ENCODE assay signal across 2 cellular contexts in the genomic region with DNA sequence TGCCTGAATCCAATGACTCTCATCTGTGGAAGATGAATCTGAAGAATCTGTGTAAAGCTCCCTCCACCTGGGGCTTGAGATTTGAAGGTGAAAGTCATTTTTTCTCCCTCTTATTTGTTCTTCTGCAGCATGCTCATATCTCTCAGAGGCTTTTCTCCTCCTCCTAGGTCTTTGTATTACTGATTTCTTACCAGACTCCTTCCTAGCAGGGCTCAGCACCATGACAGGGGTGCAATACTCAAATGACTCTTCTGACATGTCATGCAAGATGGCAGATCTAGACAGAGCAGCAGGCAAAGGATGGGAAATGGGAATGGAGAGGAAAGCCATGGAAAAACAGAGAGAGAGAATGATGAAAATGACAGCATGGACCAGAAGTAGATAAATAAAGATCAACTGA.
TF ChIP-seq lines count a peak whose summit lies in the region.

No MANE protein-coding gene starts in this region.

TF ChIP-seq in liver, 16 proteins besides CTCF, POLR2A, EP300 and RAD21 (continued from another document):
- TF ChIP-seq, protein P1, sequence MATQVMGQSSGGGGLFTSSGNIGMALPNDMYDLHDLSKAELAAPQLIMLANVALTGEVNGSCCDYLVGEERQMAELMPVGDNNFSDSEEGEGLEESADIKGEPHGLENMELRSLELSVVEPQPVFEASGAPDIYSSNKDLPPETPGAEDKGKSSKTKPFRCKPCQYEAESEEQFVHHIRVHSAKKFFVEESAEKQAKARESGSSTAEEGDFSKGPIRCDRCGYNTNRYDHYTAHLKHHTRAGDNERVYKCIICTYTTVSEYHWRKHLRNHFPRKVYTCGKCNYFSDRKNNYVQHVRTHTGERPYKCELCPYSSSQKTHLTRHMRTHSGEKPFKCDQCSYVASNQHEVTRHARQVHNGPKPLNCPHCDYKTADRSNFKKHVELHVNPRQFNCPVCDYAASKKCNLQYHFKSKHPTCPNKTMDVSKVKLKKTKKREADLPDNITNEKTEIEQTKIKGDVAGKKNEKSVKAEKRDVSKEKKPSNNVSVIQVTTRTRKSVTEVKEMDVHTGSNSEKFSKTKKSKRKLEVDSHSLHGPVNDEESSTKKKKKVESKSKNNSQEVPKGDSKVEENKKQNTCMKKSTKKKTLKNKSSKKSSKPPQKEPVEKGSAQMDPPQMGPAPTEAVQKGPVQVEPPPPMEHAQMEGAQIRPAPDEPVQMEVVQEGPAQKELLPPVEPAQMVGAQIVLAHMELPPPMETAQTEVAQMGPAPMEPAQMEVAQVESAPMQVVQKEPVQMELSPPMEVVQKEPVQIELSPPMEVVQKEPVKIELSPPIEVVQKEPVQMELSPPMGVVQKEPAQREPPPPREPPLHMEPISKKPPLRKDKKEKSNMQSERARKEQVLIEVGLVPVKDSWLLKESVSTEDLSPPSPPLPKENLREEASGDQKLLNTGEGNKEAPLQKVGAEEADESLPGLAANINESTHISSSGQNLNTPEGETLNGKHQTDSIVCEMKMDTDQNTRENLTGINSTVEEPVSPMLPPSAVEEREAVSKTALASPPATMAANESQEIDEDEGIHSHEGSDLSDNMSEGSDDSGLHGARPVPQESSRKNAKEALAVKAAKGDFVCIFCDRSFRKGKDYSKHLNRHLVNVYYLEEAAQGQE (IDR thresholded peaks at IDR 0.05): no peak
- TF ChIP-seq YY1 (IDR thresholded peaks at IDR 0.05): no peak
- no peak for TF ChIP-seq HNF4G (IDR thresholded peaks at IDR 0.05)
- TF ChIP-seq, protein P2, sequence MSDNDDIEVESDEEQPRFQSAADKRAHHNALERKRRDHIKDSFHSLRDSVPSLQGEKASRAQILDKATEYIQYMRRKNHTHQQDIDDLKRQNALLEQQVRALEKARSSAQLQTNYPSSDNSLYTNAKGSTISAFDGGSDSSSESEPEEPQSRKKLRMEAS (IDR thresholded peaks at IDR 0.05): no peak

TF ChIP-seq in HepG2, 621 proteins besides CTCF, POLR2A, EP300 and RAD21 (continued from another document):
- TF ChIP-seq, protein P3, sequence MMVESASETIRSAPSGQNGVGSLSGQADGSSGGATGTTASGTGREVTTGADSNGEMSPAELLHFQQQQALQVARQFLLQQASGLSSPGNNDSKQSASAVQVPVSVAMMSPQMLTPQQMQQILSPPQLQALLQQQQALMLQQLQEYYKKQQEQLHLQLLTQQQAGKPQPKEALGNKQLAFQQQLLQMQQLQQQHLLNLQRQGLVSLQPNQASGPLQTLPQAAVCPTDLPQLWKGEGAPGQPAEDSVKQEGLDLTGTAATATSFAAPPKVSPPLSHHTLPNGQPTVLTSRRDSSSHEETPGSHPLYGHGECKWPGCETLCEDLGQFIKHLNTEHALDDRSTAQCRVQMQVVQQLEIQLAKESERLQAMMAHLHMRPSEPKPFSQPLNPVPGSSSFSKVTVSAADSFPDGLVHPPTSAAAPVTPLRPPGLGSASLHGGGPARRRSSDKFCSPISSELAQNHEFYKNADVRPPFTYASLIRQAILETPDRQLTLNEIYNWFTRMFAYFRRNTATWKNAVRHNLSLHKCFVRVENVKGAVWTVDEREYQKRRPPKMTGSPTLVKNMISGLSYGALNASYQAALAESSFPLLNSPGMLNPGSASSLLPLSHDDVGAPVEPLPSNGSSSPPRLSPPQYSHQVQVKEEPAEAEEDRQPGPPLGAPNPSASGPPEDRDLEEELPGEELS (CRISPR knock-in tag; IDR thresholded peaks at IDR 0.05): no peak
- TF ChIP-seq, protein P4, sequence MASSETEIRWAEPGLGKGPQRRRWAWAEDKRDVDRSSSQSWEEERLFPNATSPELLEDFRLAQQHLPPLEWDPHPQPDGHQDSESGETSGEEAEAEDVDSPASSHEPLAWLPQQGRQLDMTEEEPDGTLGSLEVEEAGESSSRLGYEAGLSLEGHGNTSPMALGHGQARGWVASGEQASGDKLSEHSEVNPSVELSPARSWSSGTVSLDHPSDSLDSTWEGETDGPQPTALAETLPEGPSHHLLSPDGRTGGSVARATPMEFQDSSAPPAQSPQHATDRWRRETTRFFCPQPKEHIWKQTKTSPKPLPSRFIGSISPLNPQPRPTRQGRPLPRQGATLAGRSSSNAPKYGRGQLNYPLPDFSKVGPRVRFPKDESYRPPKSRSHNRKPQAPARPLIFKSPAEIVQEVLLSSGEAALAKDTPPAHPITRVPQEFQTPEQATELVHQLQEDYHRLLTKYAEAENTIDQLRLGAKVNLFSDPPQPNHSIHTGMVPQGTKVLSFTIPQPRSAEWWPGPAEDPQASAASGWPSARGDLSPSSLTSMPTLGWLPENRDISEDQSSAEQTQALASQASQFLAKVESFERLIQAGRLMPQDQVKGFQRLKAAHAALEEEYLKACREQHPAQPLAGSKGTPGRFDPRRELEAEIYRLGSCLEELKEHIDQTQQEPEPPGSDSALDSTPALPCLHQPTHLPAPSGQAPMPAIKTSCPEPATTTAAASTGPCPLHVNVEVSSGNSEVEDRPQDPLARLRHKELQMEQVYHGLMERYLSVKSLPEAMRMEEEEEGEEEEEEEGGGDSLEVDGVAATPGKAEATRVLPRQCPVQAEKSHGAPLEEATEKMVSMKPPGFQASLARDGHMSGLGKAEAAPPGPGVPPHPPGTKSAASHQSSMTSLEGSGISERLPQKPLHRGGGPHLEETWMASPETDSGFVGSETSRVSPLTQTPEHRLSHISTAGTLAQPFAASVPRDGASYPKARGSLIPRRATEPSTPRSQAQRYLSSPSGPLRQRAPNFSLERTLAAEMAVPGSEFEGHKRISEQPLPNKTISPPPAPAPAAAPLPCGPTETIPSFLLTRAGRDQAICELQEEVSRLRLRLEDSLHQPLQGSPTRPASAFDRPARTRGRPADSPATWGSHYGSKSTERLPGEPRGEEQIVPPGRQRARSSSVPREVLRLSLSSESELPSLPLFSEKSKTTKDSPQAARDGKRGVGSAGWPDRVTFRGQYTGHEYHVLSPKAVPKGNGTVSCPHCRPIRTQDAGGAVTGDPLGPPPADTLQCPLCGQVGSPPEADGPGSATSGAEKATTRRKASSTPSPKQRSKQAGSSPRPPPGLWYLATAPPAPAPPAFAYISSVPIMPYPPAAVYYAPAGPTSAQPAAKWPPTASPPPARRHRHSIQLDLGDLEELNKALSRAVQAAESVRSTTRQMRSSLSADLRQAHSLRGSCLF (CRISPR knock-in tag; IDR thresholded peaks at IDR 0.05; ENCODE audit: borderline replicate concordance): no peak
- TF ChIP-seq NFIC (IDR thresholded peaks at IDR 0.05; ENCODE audit: low read length) (no peak), GABPB1 (CRISPR knock-in tag; IDR thresholded peaks at IDR 0.05) (no peak), SIX1 (CRISPR knock-in tag; IDR thresholded peaks at IDR 0.05; ENCODE audit: borderline replicate concordance) (no peak), ZNF598 (CRISPR knock-in tag; IDR thresholded peaks at IDR 0.05; ENCODE audit: borderline replicate concordance) (no peak), ZFY (CRISPR knock-in tag; IDR thresholded peaks at IDR 0.05) (no peak), ZNF589 (CRISPR knock-in tag; conservative IDR thresholded peaks at IDR 0.05) (no peak), ZNF616 (CRISPR knock-in tag; IDR thresholded peaks at IDR 0.05; ENCODE audit: low read depth) (no peak), TBP (CRISPR knock-in tag; IDR thresholded peaks at IDR 0.05) (no peak), PHF20 (CRISPR knock-in tag; IDR thresholded peaks at IDR 0.05) (no peak), ZNF24 (IDR thresholded peaks at IDR 0.05) (no peak)
- TF ChIP-seq, protein P5, sequence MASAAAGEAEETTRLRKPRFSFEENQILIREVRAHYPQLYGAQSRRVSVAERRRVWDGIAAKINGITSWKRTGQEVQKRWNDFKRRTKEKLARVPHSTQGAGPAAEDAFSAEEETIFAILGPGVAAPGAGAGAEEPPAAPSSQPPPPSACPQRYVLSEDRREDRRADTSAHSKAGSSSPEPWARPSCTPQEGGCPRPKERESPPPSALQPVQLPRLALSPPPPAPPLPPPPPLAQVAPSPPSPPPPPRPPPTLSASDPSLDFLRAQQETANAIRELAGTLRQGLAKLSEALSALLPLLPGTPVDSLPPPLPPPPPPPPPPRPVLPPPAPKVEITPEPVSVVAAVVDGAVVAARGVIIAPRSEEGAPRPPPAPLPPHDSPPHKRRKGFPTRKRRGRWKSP (CRISPR knock-in tag; IDR thresholded peaks at IDR 0.05): no peak
- TF ChIP-seq, protein P6, sequence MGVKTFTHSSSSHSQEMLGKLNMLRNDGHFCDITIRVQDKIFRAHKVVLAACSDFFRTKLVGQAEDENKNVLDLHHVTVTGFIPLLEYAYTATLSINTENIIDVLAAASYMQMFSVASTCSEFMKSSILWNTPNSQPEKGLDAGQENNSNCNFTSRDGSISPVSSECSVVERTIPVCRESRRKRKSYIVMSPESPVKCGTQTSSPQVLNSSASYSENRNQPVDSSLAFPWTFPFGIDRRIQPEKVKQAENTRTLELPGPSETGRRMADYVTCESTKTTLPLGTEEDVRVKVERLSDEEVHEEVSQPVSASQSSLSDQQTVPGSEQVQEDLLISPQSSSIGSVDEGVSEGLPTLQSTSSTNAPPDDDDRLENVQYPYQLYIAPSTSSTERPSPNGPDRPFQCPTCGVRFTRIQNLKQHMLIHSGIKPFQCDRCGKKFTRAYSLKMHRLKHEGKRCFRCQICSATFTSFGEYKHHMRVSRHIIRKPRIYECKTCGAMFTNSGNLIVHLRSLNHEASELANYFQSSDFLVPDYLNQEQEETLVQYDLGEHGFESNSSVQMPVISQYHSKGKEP (CRISPR knock-in tag; IDR thresholded peaks at IDR 0.05): no peak
- TF ChIP-seq, protein P7, sequence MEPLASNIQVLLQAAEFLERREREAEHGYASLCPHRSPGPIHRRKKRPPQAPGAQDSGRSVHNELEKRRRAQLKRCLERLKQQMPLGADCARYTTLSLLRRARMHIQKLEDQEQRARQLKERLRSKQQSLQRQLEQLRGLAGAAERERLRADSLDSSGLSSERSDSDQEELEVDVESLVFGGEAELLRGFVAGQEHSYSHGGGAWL (CRISPR knock-in tag; IDR thresholded peaks at IDR 0.05): no peak
- TF ChIP-seq, protein P8, sequence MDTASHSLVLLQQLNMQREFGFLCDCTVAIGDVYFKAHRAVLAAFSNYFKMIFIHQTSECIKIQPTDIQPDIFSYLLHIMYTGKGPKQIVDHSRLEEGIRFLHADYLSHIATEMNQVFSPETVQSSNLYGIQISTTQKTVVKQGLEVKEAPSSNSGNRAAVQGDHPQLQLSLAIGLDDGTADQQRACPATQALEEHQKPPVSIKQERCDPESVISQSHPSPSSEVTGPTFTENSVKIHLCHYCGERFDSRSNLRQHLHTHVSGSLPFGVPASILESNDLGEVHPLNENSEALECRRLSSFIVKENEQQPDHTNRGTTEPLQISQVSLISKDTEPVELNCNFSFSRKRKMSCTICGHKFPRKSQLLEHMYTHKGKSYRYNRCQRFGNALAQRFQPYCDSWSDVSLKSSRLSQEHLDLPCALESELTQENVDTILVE (CRISPR knock-in tag; IDR thresholded peaks at IDR 0.05): no peak
- TF ChIP-seq, protein P9, sequence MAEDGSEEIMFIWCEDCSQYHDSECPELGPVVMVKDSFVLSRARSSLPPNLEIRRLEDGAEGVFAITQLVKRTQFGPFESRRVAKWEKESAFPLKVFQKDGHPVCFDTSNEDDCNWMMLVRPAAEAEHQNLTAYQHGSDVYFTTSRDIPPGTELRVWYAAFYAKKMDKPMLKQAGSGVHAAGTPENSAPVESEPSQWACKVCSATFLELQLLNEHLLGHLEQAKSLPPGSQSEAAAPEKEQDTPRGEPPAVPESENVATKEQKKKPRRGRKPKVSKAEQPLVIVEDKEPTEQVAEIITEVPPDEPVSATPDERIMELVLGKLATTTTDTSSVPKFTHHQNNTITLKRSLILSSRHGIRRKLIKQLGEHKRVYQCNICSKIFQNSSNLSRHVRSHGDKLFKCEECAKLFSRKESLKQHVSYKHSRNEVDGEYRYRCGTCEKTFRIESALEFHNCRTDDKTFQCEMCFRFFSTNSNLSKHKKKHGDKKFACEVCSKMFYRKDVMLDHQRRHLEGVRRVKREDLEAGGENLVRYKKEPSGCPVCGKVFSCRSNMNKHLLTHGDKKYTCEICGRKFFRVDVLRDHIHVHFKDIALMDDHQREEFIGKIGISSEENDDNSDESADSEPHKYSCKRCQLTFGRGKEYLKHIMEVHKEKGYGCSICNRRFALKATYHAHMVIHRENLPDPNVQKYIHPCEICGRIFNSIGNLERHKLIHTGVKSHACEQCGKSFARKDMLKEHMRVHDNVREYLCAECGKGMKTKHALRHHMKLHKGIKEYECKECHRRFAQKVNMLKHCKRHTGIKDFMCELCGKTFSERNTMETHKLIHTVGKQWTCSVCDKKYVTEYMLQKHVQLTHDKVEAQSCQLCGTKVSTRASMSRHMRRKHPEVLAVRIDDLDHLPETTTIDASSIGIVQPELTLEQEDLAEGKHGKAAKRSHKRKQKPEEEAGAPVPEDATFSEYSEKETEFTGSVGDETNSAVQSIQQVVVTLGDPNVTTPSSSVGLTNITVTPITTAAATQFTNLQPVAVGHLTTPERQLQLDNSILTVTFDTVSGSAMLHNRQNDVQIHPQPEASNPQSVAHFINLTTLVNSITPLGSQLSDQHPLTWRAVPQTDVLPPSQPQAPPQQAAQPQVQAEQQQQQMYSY (CRISPR knock-in tag; IDR thresholded peaks at IDR 0.05): no peak
